ENCODE assay signal across 14 cellular contexts in genomic region chr1:223466156-223466555, GRCh38.
DNase-seq lines count a peak whose midpoint lies in the region; TF ChIP-seq lines count a peak whose summit lies in the region.
"Had no signal": no experiment of that assay in that cellular context is flagged by ENCODE, and none has a peak within 500 bp of the region (broad histone marks: within the 10 kb centered on the region; RNA-seq: fewer than 3 reads in every experiment).

No MANE protein-coding gene starts in this region.

- no peaks in the 10 kb centered on the region for H3K9me3 ChIP-seq in H9 (ENCODE audit: control insufficient read depth, low read depth, low read length)

- H2BK15ac ChIP-seq in H9 (ENCODE audit: low read depth, low read length), result no peak overlapping the region

- no peak for TF ChIP-seq CTCF in H9 (conservative IDR thresholded peaks at IDR 0.05)

- H3K23me2 ChIP-seq in H9 (ENCODE audit: insufficient read length, low read depth, low read length, poor library complexity, severe bottlenecking), result no peaks in the 10 kb centered on the region

- H3K4me1 ChIP-seq in H9 (ENCODE audit: insufficient read depth, low read length), result no peaks in the 10 kb centered on the region

- no peak overlapping the region for H3K27ac Mint-ChIP-seq in activated T-helper 2 cell treated with anti-CD3 and anti-CD28 coated beads, Interferon-gamma antibody, Interleukin-2, Interleukin-4, amounts not matched to agents 10 μg/mL and 5 μg/mL and 100 μg/mL, durations not matched to agents 14 hours and 24 hours and 36 hours
- no peak overlapping the region for H3K27ac Mint-ChIP-seq in H9
- H3K27ac Mint-ChIP-seq: CD4-positive, alpha-beta memory T cell; HFFc6 had no signal

- H3T11ph ChIP-seq in H9 (ENCODE audit: low read length), result no peak overlapping the region

- H2AFZ ChIP-seq in H9 (ENCODE audit: low read length), result no peak overlapping the region
- H2AFZ ChIP-seq: GM23248 had no signal

- no peak overlapping the region for H2BK5ac ChIP-seq in H9 (ENCODE audit: insufficient read length, low read length)

- H3K56ac ChIP-seq in H9 (ENCODE audit: insufficient read length, low read depth, low read length), result no peak overlapping the region

- H3K14ac ChIP-seq in H9 (ENCODE audit: insufficient read depth, low read length), result no peak overlapping the region

- intact Hi-C loops in activated T-helper 2 cell treated with anti-CD3 and anti-CD28 coated beads, Interferon-gamma antibody, Interleukin-2, Interleukin-4, amounts not matched to agents 10 μg/mL and 5 μg/mL and 100 μg/mL, durations not matched to agents 14 hours and 24 hours and 36 hours (cut with micrococcal nuclease), result no loop called here

- H2BK120ac ChIP-seq in H9 (ENCODE audit: low read depth, low read length, poor library complexity, severe bottlenecking), result no peak overlapping the region

- H3K27me3 ChIP-seq in H9 (ENCODE audit: insufficient read depth, low read length), result no peaks in the 10 kb centered on the region

- no peak overlapping the region for H2BK20ac ChIP-seq in H9 (ENCODE audit: low read depth, low read length, poor library complexity, severe bottlenecking)

- no peaks in the 10 kb centered on the region for H3K9me3 Mint-ChIP-seq in activated T-helper 2 cell treated with anti-CD3 and anti-CD28 coated beads, Interferon-gamma antibody, Interleukin-2, Interleukin-4, amounts not matched to agents 10 μg/mL and 5 μg/mL and 100 μg/mL, durations not matched to agents 14 hours and 24 hours and 36 hours
- peaks cover 2 to 3% of the 10 kb centered on the region in 2 experiments; a peak in 3 of 5 replicates for H3K9me3 Mint-ChIP-seq in H9
- H3K9me3 Mint-ChIP-seq: HFFc6 had no signal

- H3K4ac ChIP-seq in H9 (ENCODE audit: low read depth, low read length), result no peak overlapping the region

- no peak overlapping the region for H4K5ac ChIP-seq in H9 (ENCODE audit: insufficient read length, low read depth, low read length)

- H3K9ac ChIP-seq in H9 (ENCODE audit: extremely low read depth, insufficient read length, low read length), result no peak overlapping the region
- H3K9ac ChIP-seq: GM23248 had no signal

- H3K4me1 Mint-ChIP-seq in activated T-helper 2 cell treated with anti-CD3 and anti-CD28 coated beads, Interferon-gamma antibody, Interleukin-2, Interleukin-4, amounts not matched to agents 10 μg/mL and 5 μg/mL and 100 μg/mL, durations not matched to agents 14 hours and 24 hours and 36 hours (ENCODE audit: low read depth), result no peaks in the 10 kb centered on the region
- peaks cover 5 to 10% of the 10 kb centered on the region in 2 experiments for H3K4me1 Mint-ChIP-seq in H9
- H3K4me1 Mint-ChIP-seq: CD4-positive, alpha-beta memory T cell had no signal

- DNase-seq in NCI-H1694 (lab: John Stamatoyannopoulos, UW) (peak; percentile 30), NCI-H446 treated with DMSO at 0.1 percent for 48 hours (lab: John Stamatoyannopoulos, UW) (peak; percentile 73), cerebellum (ENCODE audit: low spot score) (peak; percentile 84), H9 (no peak)
- DNase-seq in activated T-helper 2 cell treated with anti-CD3 and anti-CD28 coated beads, Interferon-gamma antibody, Interleukin-2, Interleukin-4, amounts not matched to agents 10 μg/mL and 5 μg/mL and 100 μg/mL, durations not matched to agents 14 hours and 24 hours and 36 hours (ENCODE audit: low spot score), result no peak
- no peak for DNase-seq in stimulated activated CD4-positive, alpha-beta T cell treated with anti-CD3 and anti-CD28 coated beads, Interleukin-15, amount 100 ng/mL, for 24 hours
- DNase-seq: CD4-positive, alpha-beta memory T cell; COR-L47; DMS153; DND-41; GDM1; GM23248; H7; HFFc6 had no signal

- H2AK5ac ChIP-seq in H9 (ENCODE audit: insufficient read length, low read length), result no peak overlapping the region

- H3K23ac ChIP-seq in H9 (ENCODE audit: insufficient read length, low read depth, low read length), result no peak overlapping the region

- H3K27me3 Mint-ChIP-seq in activated T-helper 2 cell treated with anti-CD3 and anti-CD28 coated beads, Interferon-gamma antibody, Interleukin-2, Interleukin-4, amounts not matched to agents 10 μg/mL and 5 μg/mL and 100 μg/mL, durations not matched to agents 14 hours and 24 hours and 36 hours (ENCODE audit: low read depth), result peaks cover 4% of the 10 kb centered on the region
- peaks cover 5% of the 10 kb centered on the region; the same call in 1 of the 2 replicates for H3K27me3 Mint-ChIP-seq in H9 (ENCODE audit: low read depth)

- no peak overlapping the region for H4K8ac ChIP-seq in H9 (replicated peaks; ENCODE audit: insufficient read length, low read depth, low read length)

- no peaks in the 10 kb centered on the region for H3K79me1 ChIP-seq in H9 (ENCODE audit: insufficient read depth, low read depth, low read length, poor library complexity, severe bottlenecking)

- WGBS in H9 (ENCODE audit: extremely low coverage, insufficient read length, low lambda C conversion rate), result no CpG with 5 or more reads among the region's 1 CpG

- no peak overlapping the region for H3K4me2 ChIP-seq in H9 (ENCODE audit: insufficient read depth, insufficient read length, low read length)

- H4K91ac ChIP-seq in H9 (ENCODE audit: insufficient read length, low read depth, low read length), result no peak overlapping the region

- H3K18ac ChIP-seq in H9 (ENCODE audit: insufficient read length, low read depth, low read length), result no peak overlapping the region

- no peak overlapping the region for H3K4me3 Mint-ChIP-seq in activated T-helper 2 cell treated with anti-CD3 and anti-CD28 coated beads, Interferon-gamma antibody, Interleukin-2, Interleukin-4, amounts not matched to agents 10 μg/mL and 5 μg/mL and 100 μg/mL, durations not matched to agents 14 hours and 24 hours and 36 hours (ENCODE audit: low read depth)
- no peak overlapping the region for H3K4me3 Mint-ChIP-seq in H9
- H3K4me3 Mint-ChIP-seq: CD4-positive, alpha-beta memory T cell; HFFc6 had no signal

- H3K36me3 Mint-ChIP-seq in activated T-helper 2 cell treated with anti-CD3 and anti-CD28 coated beads, Interferon-gamma antibody, Interleukin-2, Interleukin-4, amounts not matched to agents 10 μg/mL and 5 μg/mL and 100 μg/mL, durations not matched to agents 14 hours and 24 hours and 36 hours (ENCODE audit: low read depth), result no peaks in the 10 kb centered on the region
- H3K36me3 Mint-ChIP-seq in H9 (ENCODE audit: insufficient read depth in 1 of 3, low read depth in 3 of 3), result peaks cover 0 to 3% (median 0%) of the 10 kb centered on the region in 3 experiments; a peak in 1 of 7 replicates
- H3K36me3 Mint-ChIP-seq: CD4-positive, alpha-beta memory T cell had no signal

- H2BK12ac ChIP-seq in H9 (ENCODE audit: insufficient read length, low read depth, low read length), result no peak overlapping the region

- no peak overlapping the region for H3K27ac ChIP-seq in H9 (ENCODE audit: insufficient read length, low read depth, low read length)
- H3K27ac ChIP-seq: GM23248 had no signal

- H4K20me1 ChIP-seq in H9 (ENCODE audit: control insufficient read depth, insufficient read depth, insufficient read length), result no peaks in the 10 kb centered on the region

- H3K79me2 ChIP-seq in H9 (ENCODE audit: insufficient read depth, low read length), result no peaks in the 10 kb centered on the region

Comparison
In these comparisons a context has a peak if more than half of its experiments do, and no peak if none do; other contexts are left out.
1. DNase-seq: peak in NCI-H1694 (single experiment), NCI-H446 treated with DMSO at 0.1 percent for 48 hours (single experiment) and cerebellum (single experiment); none in activated T-helper 2 cell treated with anti-CD3 and anti-CD28 coated beads, Interferon-gamma antibody, Interleukin-2, Interleukin-4, amounts not matched to agents 10 μg/mL and 5 μg/mL and 100 μg/mL, durations not matched to agents 14 hours and 24 hours and 36 hours (single experiment), H9 (single experiment) and stimulated activated CD4-positive, alpha-beta T cell treated with anti-CD3 and anti-CD28 coated beads, Interleukin-15, amount 100 ng/mL, for 24 hours (single experiment).